14 cellular contexts compared by ENCODE assay signal in genomic region chr18:50163505-50163904, GRCh38. TPM values are rescaled to one million over a fixed set of nuclear protein-coding genes. Genes with fewer than 3 reads are reported as not detected.
"Had no signal": no experiment of that assay in that cellular context is flagged by ENCODE, and none has a peak within 500 bp of the region (broad histone marks: within the 10 kb centered on the region; RNA-seq: fewer than 3 reads in every experiment).

No MANE protein-coding gene starts in this region.

- H3K4me3 Mint-ChIP-seq: activated naive CD8-positive, alpha-beta T cell treated with anti-CD3 and anti-CD28 coated beads for 36 hours; naive thymus-derived CD8-positive, alpha-beta T cell had no signal

- H3K27ac Mint-ChIP-seq: activated naive CD8-positive, alpha-beta T cell treated with anti-CD3 and anti-CD28 coated beads for 36 hours had no signal

- H3K36me3 Mint-ChIP-seq: activated naive CD8-positive, alpha-beta T cell treated with anti-CD3 and anti-CD28 coated beads for 36 hours; naive thymus-derived CD8-positive, alpha-beta T cell had no signal

- H3K36me3 ChIP-seq: breast epithelium, right atrium auricular region, tibial nerve had no signal

- H3K9me3 ChIP-seq: breast epithelium, mucosa of descending colon, right atrium auricular region, tibial nerve had no signal

- ATAC-seq: esophagus mucosa; left colon; mucosa of descending colon; naive thymus-derived CD8-positive, alpha-beta T cell had no signal

- H3K4me3 ChIP-seq: breast epithelium, mucosa of descending colon, right atrium auricular region, skin epidermis, tibial nerve had no signal

- DNase-seq: activated CD4-positive, alpha-beta T cell treated with anti-CD3 and anti-CD28 coated beads, Interleukin-2, amount 50 U/mL, for 48 hours; activated CD4-positive, CD25-positive, alpha-beta regulatory T cell treated with anti-CD3 and anti-CD28 coated beads, Interleukin-2, amount 50 U/mL, for 72 hours; activated gamma-delta T cell; activated naive CD8-positive, alpha-beta T cell treated with anti-CD3 and anti-CD28 coated beads for 36 hours; activated T-cell treated with anti-CD3 and anti-CD28 coated beads, Interleukin-2, amount 50 U/mL, for 48 hours; left colon; mucosa of descending colon; naive thymus-derived CD8-positive, alpha-beta T cell; posterior cingulate gyrus had no signal

- H3K4me1 ChIP-seq: breast epithelium had no signal

- H3K4me1 Mint-ChIP-seq: activated naive CD8-positive, alpha-beta T cell treated with anti-CD3 and anti-CD28 coated beads for 36 hours had no signal

- H3K27ac ChIP-seq: right atrium auricular region, tibial nerve had no signal

- H3K27me3 ChIP-seq: breast epithelium, right atrium auricular region, tibial nerve had no signal

- H3K9me3 Mint-ChIP-seq: activated naive CD8-positive, alpha-beta T cell treated with anti-CD3 and anti-CD28 coated beads for 36 hours; naive thymus-derived CD8-positive, alpha-beta T cell had no signal

RNA-seq across cellular contexts. Expression of gene MYO5B, which starts 31.4 kb away (rescaled TPM):
- total RNA-seq: naive thymus-derived CD8-positive, alpha-beta T cell had no signal
